31 cellular contexts compared by ENCODE assay signal in genomic region chr16:68047987-68048386, GRCh38. TPM values are rescaled to one million over a fixed set of nuclear protein-coding genes. Genes with fewer than 3 reads are reported as not detected.
"Had no signal": no experiment of that assay in that cellular context is flagged by ENCODE, and none has a peak within 500 bp of the region (broad histone marks: within the 10 kb centered on the region; RNA-seq: fewer than 3 reads in every experiment).

No MANE protein-coding gene starts in this region.

- H3K27ac Mint-ChIP-seq: activated CD8-positive, alpha-beta T cell treated with anti-CD3 and anti-CD28 coated beads, Interleukin-2, amount 10 ng/mL, durations not matched to agents 7 days and 5 days; activated naive CD8-positive, alpha-beta T cell treated with anti-CD3 and anti-CD28 coated beads, Interleukin-2, amount 10 ng/mL, durations not matched to agents 7 days and 5 days had no signal

- H3K4me3 ChIP-seq: adrenal gland, Peyer's patch, SJSA1 had no signal

- H3K9me3 ChIP-seq: adrenal gland, Peyer's patch, SJSA1 had no signal

- H3K4me3 Mint-ChIP-seq: activated CD8-positive, alpha-beta T cell treated with anti-CD3 and anti-CD28 coated beads, Interleukin-2, amount 10 ng/mL, durations not matched to agents 7 days and 5 days; activated naive CD8-positive, alpha-beta T cell treated with anti-CD3 and anti-CD28 coated beads, Interleukin-2, amount 10 ng/mL, durations not matched to agents 7 days and 5 days; IgD-negative memory B cell had no signal

- H3K27me3 Mint-ChIP-seq: activated naive CD8-positive, alpha-beta T cell treated with anti-CD3 and anti-CD28 coated beads, Interleukin-2, amount 10 ng/mL, durations not matched to agents 7 days and 5 days; IgD-negative memory B cell had no signal

- H3K27ac ChIP-seq: adrenal gland, Peyer's patch, RWPE1, SJSA1, WERI-Rb-1 had no signal

- DNase-seq: activated CD4-positive, alpha-beta T cell treated with anti-CD3 and anti-CD28 coated beads for 4 hours; activated CD4-positive, alpha-beta T cell treated with anti-CD3 and anti-CD28 coated beads, Interleukin-2, amount 50 U/mL, for 4 hours; activated CD8-positive, alpha-beta memory T cell treated with anti-CD3 and anti-CD28 coated beads, Interleukin-2, amount 50 U/mL, for 48 hours; activated CD8-positive, alpha-beta T cell treated with anti-CD3 and anti-CD28 coated beads, Interleukin-2, amount 10 ng/mL, durations not matched to agents 7 days and 5 days; activated naive CD4-positive, alpha-beta T cell treated with anti-CD3 and anti-CD28 coated beads, Interleukin-2, amount 50 U/mL, for 16 hours; activated naive CD8-positive, alpha-beta T cell treated with anti-CD3 and anti-CD28 coated beads, Interleukin-2, amount 10 ng/mL, durations not matched to agents 7 days and 5 days; activated T-cell treated with anti-CD3 and anti-CD28 coated beads, Interleukin-2, amount 50 U/mL, for 1 hour; adrenal gland; anterior cingulate cortex; KG1; NCI-H1092; NCI-H1417; NCI-H1930; NCI-H2107; NCI-H345; NCI-H510A treated with DMSO at 0.1 percent for 48 hours; NCI-H69; Peyer's patch; SHP77; SW 1271; T1000; WERI-Rb-1 had no signal

- H3K4me1 ChIP-seq: adrenal gland, Peyer's patch had no signal

- H3K9me3 Mint-ChIP-seq: activated naive CD8-positive, alpha-beta T cell treated with anti-CD3 and anti-CD28 coated beads, Interleukin-2, amount 10 ng/mL, durations not matched to agents 7 days and 5 days; IgD-negative memory B cell had no signal

- H3K27me3 ChIP-seq: adrenal gland, Peyer's patch had no signal

- ATAC-seq: activated CD4-positive, CD25-positive, alpha-beta regulatory T cell treated with anti-CD3 and anti-CD28 coated beads, Interleukin-2, amount 50 U/mL, for 24 hours; activated CD8-positive, alpha-beta T cell treated with anti-CD3 and anti-CD28 coated beads, Interleukin-2, amount 10 ng/mL, durations not matched to agents 7 days and 5 days; SK-N-SH treated with all-trans-retinoic acid at 6 μM for 48 hours had no signal

RNA-seq across cellular contexts. Expression of gene DPEP2NB, which starts 32.3 kb away (rescaled TPM):
- total RNA-seq: activated CD8-positive, alpha-beta T cell treated with anti-CD3 and anti-CD28 coated beads, Interleukin-2, amount 10 ng/mL, durations not matched to agents 7 days and 5 days; activated naive CD8-positive, alpha-beta T cell treated with anti-CD3 and anti-CD28 coated beads, Interleukin-2, amount 10 ng/mL, durations not matched to agents 7 days and 5 days; adrenal gland; cardiac septum; LHCN-M2; MCF 10A; Peyer's patch; SJSA1; T-helper 1 cell treated with Interleukin-12 subunit alpha and Interleukin-12 subunit beta and Interleukin-4 antibody, amounts not matched to agents 30 ng/mL and 1 ng/mL, for 36 hours had no signal

RNA-seq across cellular contexts. Expression of gene DPEP2, which starts 48.7 kb away (rescaled TPM):
- total RNA-seq: LHCN-M2, MCF 10A had no signal
